Comparison of ENCODE assay signal across 19 cellular contexts in the genomic region with DNA sequence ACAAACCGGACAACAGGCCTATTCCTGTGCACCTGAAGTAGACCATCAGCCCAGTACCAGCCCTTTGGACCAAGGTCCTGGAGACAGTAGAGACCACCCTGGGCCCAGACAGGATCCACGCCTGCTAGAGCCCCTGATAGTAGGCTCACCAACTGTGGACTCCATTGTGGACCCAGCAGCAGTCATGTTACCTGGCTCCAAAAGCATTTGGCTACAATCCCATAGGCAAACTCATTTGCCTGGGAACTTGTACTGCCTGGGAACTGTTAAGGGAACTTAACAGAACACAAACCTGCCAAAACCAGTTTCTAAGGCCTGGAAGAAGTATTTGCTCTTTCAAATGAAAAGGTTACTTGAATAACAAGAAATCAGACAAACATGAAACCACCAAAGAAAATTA. TPM values are rescaled to one million over a fixed set of nuclear protein-coding genes. Genes with fewer than 3 reads are reported as not detected.
DNase-seq lines count a peak whose midpoint lies in the region; ATAC-seq, FAIRE-seq and TF ChIP-seq lines count a peak whose summit lies in the region.
"Had no signal": no experiment of that assay in that cellular context is flagged by ENCODE, and none has a peak within 500 bp of the region (broad histone marks: within the 10 kb centered on the region; RNA-seq: fewer than 3 reads in every experiment).

No MANE protein-coding gene starts in this region.

- RAD21 ChIA-PET in GM12878 (lab: Charles Lee; ENCODE audit: unreplicated experiment), result no interaction called here

- H4K20me1 ChIP-seq in GM12878 (ENCODE audit: control insufficient read depth, insufficient read depth), result no peaks in the 10 kb centered on the region

- peak; percentile 2 for DNase-seq in SIG-M5 treated with dmso at 0.1 percent for 504 hours (lab: John Stamatoyannopoulos, UW; ENCODE audit: unreplicated experiment)
- no peak for DNase-seq in SIG-M5 (lab: John Stamatoyannopoulos, UW)
- no peak for DNase-seq in GM12878 (ENCODE audit: low read depth, low spot score)
- no peak for DNase-seq in right lobe of liver
- peak; percentile 16 to 38 for DNase-seq in thyroid gland
- DNase-seq in chondrocyte (ENCODE audit: low spot score), result no peak
- no peak for DNase-seq in NCI-H2107 treated with DMSO at 0.1 percent for 48 hours (lab: John Stamatoyannopoulos, UW; ENCODE audit: unreplicated experiment)
- DNase-seq in activated naive CD4-positive, alpha-beta T cell treated with anti-CD3 and anti-CD28 coated beads, Interleukin-2, amount 50 U/mL, for 16 hours, result no peak
- DNase-seq: GF-D8, KG1, NCI-H1694, NCI-H510A, NCI-H748 treated with DMSO at 0.1 percent for 48 hours had no signal

- WGBS in GM12878 (ENCODE audit: insufficient coverage, insufficient replicate concordance, low lambda C conversion rate, missing lambda C conversion rate), result 0% methylated on average over 2 of the region's 2 CpGs
- no CpG with 5 or more reads among the region's 2 CpGs for WGBS in right lobe of liver (ENCODE audit: insufficient coverage, low coverage, low lambda C conversion rate, missing lambda C conversion rate)
- WGBS in thyroid gland, 2 donors, result 90 to 91% methylated on average over 2 of the region's 2 CpGs

- no peaks in the 10 kb centered on the region for H3K36me3 Mint-ChIP-seq in chondrocyte (ENCODE audit: low read depth)

- no peak overlapping the region for H3K27ac Mint-ChIP-seq in chondrocyte (ENCODE audit: unreplicated experiment)

- peaks cover 5% of the 10 kb centered on the region for H3K4me1 Mint-ChIP-seq in chondrocyte (ENCODE audit: low read depth)

- no peak for TF ChIP-seq EP300 in GM12878 (IDR thresholded peaks at IDR 0.05; ENCODE audit: borderline replicate concordance in 1 of 2, control insufficient read depth in 1 of 2, low read depth in 2 of 2, low read length in 2 of 2)

- H3K79me2 ChIP-seq in GM12878 (ENCODE audit: control insufficient read depth, insufficient read depth, low read length), result no peaks in the 10 kb centered on the region

- ATAC-seq in GM12878 (no peak), right lobe of liver (peak in 3 of 4 donors; percentile 36 to 57 (median 51))
- ATAC-seq: Panc1 had no signal

- no peaks in the 10 kb centered on the region for H3K36me3 ChIP-seq in GM12878 (ENCODE audit: control insufficient read depth in 2 of 2, insufficient read depth in 2 of 2, low read length in 1 of 2)
- no peaks in the 10 kb centered on the region for H3K36me3 ChIP-seq in right lobe of liver
- no peaks in the 10 kb centered on the region for H3K36me3 ChIP-seq in thyroid gland
- H3K36me3 ChIP-seq: SJCRH30 had no signal

- H3K27ac ChIP-seq in GM12878 (ENCODE audit: control insufficient read depth, insufficient read depth) (no peak overlapping the region), right lobe of liver (no peak overlapping the region), thyroid gland (no peak overlapping the region)
- H3K27ac ChIP-seq: SJCRH30 had no signal

- H2AFZ ChIP-seq in GM12878 (ENCODE audit: control insufficient read depth, low read depth, low read length), result no peak overlapping the region

- in situ Hi-C loops in GM12878 (cut with MboI), result loop anchor here (10.0 kb wide), 1 partner anchor 103 kb away; no protein-coding TSS in a partner anchor

- H3K4me1 ChIP-seq in GM12878 (ENCODE audit: control insufficient read depth, insufficient read depth, low read length) (no peaks in the 10 kb centered on the region), right lobe of liver (no peaks in the 10 kb centered on the region), thyroid gland (peaks cover 0 to 4% of the 10 kb centered on the region in 2 donors)
- H3K4me1 ChIP-seq: SJCRH30 had no signal

- TF ChIP-seq CTCF in GM12878 (IDR thresholded peaks at IDR 0.05 in 2 of 3, conservative IDR thresholded peaks at IDR 0.05 in 1 of 3; ENCODE audit: control insufficient read depth in 2 of 3, extremely low read depth in 1 of 3, insufficient read depth in 1 of 3, low read depth in 3 of 3, low read length in 3 of 3) (no peak), right lobe of liver (IDR thresholded peaks at IDR 0.05) (no peak), thyroid gland (IDR thresholded peaks at IDR 0.05) (no peak), chondrocyte (IDR thresholded peaks at IDR 0.05) (no peak)

- intact Hi-C loops in GM12878 (cut with micrococcal nuclease; ENCODE audit: unreplicated experiment) (loop anchor here (5.0 to 10.0 kb wide), 2 partner anchors 105 to 323 kb away; no protein-coding TSS in a partner anchor), right lobe of liver (cut with DNase I) (no loop called here), thyroid gland (cut with DNase I) (no loop called here)

- FAIRE-seq in GM12878 (lab: Jason Lieb, UNC), result peak; percentile 23
- FAIRE-seq: A204.1, D721Med, H1 had no signal

- POLR2A ChIA-PET in GM12878 (lab: Charles Lee), result no interaction called here

- no peak for TF ChIP-seq RAD21 in GM12878 (IDR thresholded peaks at IDR 0.05; ENCODE audit: insufficient read depth, low read depth, low read length)

- H3K9me3 Mint-ChIP-seq in chondrocyte (ENCODE audit: low read depth), result peaks cover 3% of the 10 kb centered on the region

- H3K9me3 ChIP-seq in GM12878 (replicated peaks; ENCODE audit: control insufficient read depth, insufficient read depth, low read length) (no peaks in the 10 kb centered on the region), right lobe of liver (no peaks in the 10 kb centered on the region), thyroid gland (no peaks in the 10 kb centered on the region)
- H3K9me3 ChIP-seq: SJCRH30 had no signal

- no peak for TF ChIP-seq POLR2A in GM12878 (IDR thresholded peaks at IDR 0.05; ENCODE audit: low read depth, low read length)
- TF ChIP-seq POLR2A in right lobe of liver (IDR thresholded peaks at IDR 0.05), result no peak
- no peak for TF ChIP-seq POLR2A in thyroid gland (IDR thresholded peaks at IDR 0.05)

- CTCF ChIA-PET in GM12878 (lab: Yijun Ruan, JAX), result interaction anchor here (0.6 to 2.2 kb wide), 6 partner anchors 9 to 1399 kb away, joined by 3 to 11 read pairs (median 4); no protein-coding TSS in a partner anchor

- no peak overlapping the region for H3K4me2 ChIP-seq in GM12878 (ENCODE audit: control insufficient read depth, insufficient read depth)

- H3K4me3 Mint-ChIP-seq in chondrocyte (ENCODE audit: unreplicated experiment), result no peak overlapping the region

- no TSS peak for BruUV-seq in GM12878 (replicated peaks; lab: Mats Ljungman, UMichigan)

- no peak overlapping the region for H3K9ac ChIP-seq in GM12878 (ENCODE audit: control insufficient read depth, insufficient read depth, low read length)

- SMC1A ChIA-PET in GM12878 (lab: Charles Lee; ENCODE audit: uncharacterized antibody, unreplicated experiment), result no interaction called here

- no peak overlapping the region for H3K4me3 ChIP-seq in GM12878
- H3K4me3 ChIP-seq in right lobe of liver, result no peak overlapping the region
- H3K4me3 ChIP-seq in thyroid gland (replicated peaks in 1 of 3), result no peak overlapping the region
- H3K4me3 ChIP-seq: SJCRH30 had no signal

- H3K27me3 ChIP-seq in GM12878 (replicated peaks in 1 of 2; ENCODE audit: control insufficient read depth in 2 of 2, insufficient read depth in 2 of 2, low read length in 1 of 2), result no peaks in the 10 kb centered on the region
- no peaks in the 10 kb centered on the region for H3K27me3 ChIP-seq in right lobe of liver
- H3K27me3 ChIP-seq in thyroid gland, result no peaks in the 10 kb centered on the region
- H3K27me3 ChIP-seq: SJCRH30 had no signal

- no peaks in the 10 kb centered on the region for H3K27me3 Mint-ChIP-seq in chondrocyte (ENCODE audit: low read depth)

RNA-seq across cellular contexts. Expression of a gene that starts 10.0 kb away (rescaled TPM):
- 0.76 and 1.0 TPM in 2 replicates for total RNA-seq in GM12878 (2013; cell fraction: nucleolus; rRNA removed)
- 0.22 TPM in 1 of 2 replicates, not detected in the other for total RNA-seq in GM12878 (2014; rRNA removed)
- 0.09 and 0.22 TPM in 2 replicates for total RNA-seq in GM12878 (2014; rRNA removed; fragmentation: Illumina TruSeq; extraction: Trizol)
- total RNA-seq in GM12878 (2021), result not detected in 2 replicates
- polyA plus RNA-seq in GM12878 (2011; ENCODE audit: low read depth), result not detected
- 0.15 and 0.26 TPM in 2 replicates for polyA plus RNA-seq in GM12878 (2011; rRNA removed)
- polyA plus RNA-seq in GM12878 (2011; cell fraction: cytosol; rRNA removed), result 0.15 TPM in 2 replicates
- polyA plus RNA-seq in GM12878 (2011; cell fraction: nucleus; rRNA removed), result 0.23 and 0.82 TPM in 2 replicates
- not detected in 2 replicates for polyA plus RNA-seq in GM12878 (2012)
- 0.13 and 0.55 TPM in 2 replicates for polyA plus RNA-seq in GM12878 (2014; fragmentation: Illumina TruSeq; extraction: Trizol)
- under 1 TPM; 0.11 TPM for polyA plus RNA-seq in GM12878 (2014; fragmentation: Nextera tagmentation; extraction: Ambion mirVana)
- polyA plus RNA-seq in GM12878 (2014; rRNA removed), result 0.14 and 0.22 TPM in 2 replicates
- polyA plus RNA-seq in GM12878 (2016; fragmentation: Nextera tagmentation; extraction: Ambion mirVana), result not detected
- 0.26 TPM in 1 of 2 replicates, not detected in the other for polyA minus RNA-seq in GM12878 (2011; rRNA and poly(A)+ RNA removed)
- polyA minus RNA-seq in GM12878 (2011; cell fraction: cytosol; rRNA and poly(A)+ RNA removed), result not detected in 2 replicates
- 0.12 TPM in 1 of 2 replicates, not detected in the other for polyA minus RNA-seq in GM12878 (2011; cell fraction: nucleus; rRNA and poly(A)+ RNA removed)
- 10 to 100 TPM in 1 of 6 experiments, 1 to 10 TPM in 4, under 1 TPM in 1; 0.90 to 11.1 (median 1.6) TPM for total RNA-seq in right lobe of liver
- 1 to 10 TPM in 3 of 4 donors, not detected in 1; 1.2 to 2.3 (median 1.3) TPM for total RNA-seq in thyroid gland
- total RNA-seq in chondrocyte, result not detected in 3 replicates
- total RNA-seq: H1, HT1080 had no signal

RNA-seq across cellular contexts. Expression of a gene that starts 34.2 kb away (rescaled TPM):
- 67.9 and 68.9 TPM in 2 replicates for total RNA-seq in GM12878 (2013; cell fraction: nucleolus; rRNA removed)
- total RNA-seq in GM12878 (2014; rRNA removed) (46.3 and 48.4 TPM in 2 replicates), GM12878 (2014; rRNA removed; fragmentation: Illumina TruSeq; extraction: Trizol) (48.5 and 49.5 TPM in 2 replicates), GM12878 (2021) (33.7 and 36.2 TPM in 2 replicates), right lobe of liver (10 to 100 TPM; 13.5 to 26.4 (median 16.5) TPM), thyroid gland (100 to 1,000 TPM in 1 of 4 donors, 10 to 100 TPM in 3; 76.7 to 107 (median 82.1) TPM), chondrocyte (41.3 to 44.3 TPM (median 43.7 TPM) in 3 replicates)
- 14.7 TPM for polyA plus RNA-seq in GM12878 (2011; ENCODE audit: low read depth)
- polyA plus RNA-seq in GM12878 (2011; rRNA removed) (35.5 and 61.3 TPM in 2 replicates), GM12878 (2014; fragmentation: Illumina TruSeq; extraction: Trizol) (37.7 and 44.4 TPM in 2 replicates), GM12878 (2014; fragmentation: Nextera tagmentation; extraction: Ambion mirVana) (10 to 100 TPM; 21.5 to 26.1 TPM), GM12878 (2014; rRNA removed) (28.9 and 31.7 TPM in 2 replicates), GM12878 (2016; fragmentation: Nextera tagmentation; extraction: Ambion mirVana) (10 to 100 TPM; 45.2 to 49.5 TPM)
- 40.0 and 78.5 TPM in 2 replicates for polyA plus RNA-seq in GM12878 (2011; cell fraction: cytosol; rRNA removed)
- 38.9 and 55.1 TPM in 2 replicates for polyA plus RNA-seq in GM12878 (2011; cell fraction: nucleus; rRNA removed)
- 20.4 and 21.0 TPM in 2 replicates for polyA plus RNA-seq in GM12878 (2012)
- polyA minus RNA-seq in GM12878 (2011; rRNA and poly(A)+ RNA removed), result 40.5 and 76.6 TPM in 2 replicates
- polyA minus RNA-seq in GM12878 (2011; cell fraction: cytosol; rRNA and poly(A)+ RNA removed), result 24.2 and 26.2 TPM in 2 replicates
- 44.5 and 73.1 TPM in 2 replicates for polyA minus RNA-seq in GM12878 (2011; cell fraction: nucleus; rRNA and poly(A)+ RNA removed)

RNA-seq across cellular contexts. Expression of a gene that starts 56.4 kb away (rescaled TPM):
- 18.1 and 22.5 TPM in 2 replicates for total RNA-seq in GM12878 (2013; cell fraction: nucleolus; rRNA removed)
- 4.5 and 7.7 TPM in 2 replicates for total RNA-seq in GM12878 (2014; rRNA removed)
- 5.4 and 6.5 TPM in 2 replicates for total RNA-seq in GM12878 (2014; rRNA removed; fragmentation: Illumina TruSeq; extraction: Trizol)
- 4.4 and 7.1 TPM in 2 replicates for total RNA-seq in GM12878 (2021)
- polyA plus RNA-seq in GM12878 (2011; ENCODE audit: low read depth), result 6.0 TPM
- 21.0 and 28.6 TPM in 2 replicates for polyA plus RNA-seq in GM12878 (2011; rRNA removed)
- polyA plus RNA-seq in GM12878 (2011; cell fraction: cytosol; rRNA removed), result 10.3 and 13.8 TPM in 2 replicates
- 8.3 and 10.0 TPM in 2 replicates for polyA plus RNA-seq in GM12878 (2011; cell fraction: nucleus; rRNA removed)
- polyA plus RNA-seq in GM12878 (2012), result 6.2 and 8.1 TPM in 2 replicates
- polyA plus RNA-seq in GM12878 (2014; fragmentation: Illumina TruSeq; extraction: Trizol), result 6.7 and 7.5 TPM in 2 replicates
- 1 to 10 TPM; 5.0 to 6.8 TPM for polyA plus RNA-seq in GM12878 (2014; fragmentation: Nextera tagmentation; extraction: Ambion mirVana)
- 4.2 and 4.9 TPM in 2 replicates for polyA plus RNA-seq in GM12878 (2014; rRNA removed)
- polyA plus RNA-seq in GM12878 (2016; fragmentation: Nextera tagmentation; extraction: Ambion mirVana), result 1 to 10 TPM; 6.9 to 7.9 TPM
- polyA minus RNA-seq in GM12878 (2011; rRNA and poly(A)+ RNA removed), result 13.4 and 14.7 TPM in 2 replicates
- polyA minus RNA-seq in GM12878 (2011; cell fraction: cytosol; rRNA and poly(A)+ RNA removed), result 5.3 and 5.9 TPM in 2 replicates
- polyA minus RNA-seq in GM12878 (2011; cell fraction: nucleus; rRNA and poly(A)+ RNA removed), result 4.1 and 5.6 TPM in 2 replicates
- total RNA-seq in right lobe of liver, result 100 to 1,000 TPM in 1 of 6 experiments, 10 to 100 TPM in 5; 24.5 to 109 (median 57.9) TPM
- total RNA-seq in thyroid gland, result 1 to 10 TPM in 3 of 4 donors, not detected in 1; 1.2 to 1.7 (median 1.6) TPM
- 0.48 to 2.0 TPM (median 1.9 TPM) in 3 replicates for total RNA-seq in chondrocyte

Comparison
In these comparisons a context has a peak if more than half of its experiments do, and no peak if none do; other contexts are left out.
1. DNase-seq: peak in SIG-M5 treated with dmso at 0.1 percent for 504 hours (single experiment) and thyroid gland (2 of 2); none in SIG-M5 (single experiment), GM12878 (single experiment), right lobe of liver (0 of 3), chondrocyte (single experiment), NCI-H2107 treated with DMSO at 0.1 percent for 48 hours (single experiment) and activated naive CD4-positive, alpha-beta T cell treated with anti-CD3 and anti-CD28 coated beads, Interleukin-2, amount 50 U/mL, for 16 hours (single experiment).